In genomic region chr1:204320413-204320812, GRCh38 we compare ENCODE assay signal across 14 cellular contexts. TPM values are rescaled to one million over a fixed set of nuclear protein-coding genes. Genes with fewer than 3 reads are reported as not detected.
DNase-seq lines count a peak whose midpoint lies in the region; ATAC-seq and TF ChIP-seq lines count a peak whose summit lies in the region.
"Had no signal": no experiment of that assay in that cellular context is flagged by ENCODE, and none has a peak within 500 bp of the region (broad histone marks: within the 10 kb centered on the region; RNA-seq: fewer than 3 reads in every experiment).

No MANE protein-coding gene starts in this region.

- H3K9me3 Mint-ChIP-seq in activated T-cell treated with anti-CD3 and anti-CD28 coated beads, Interleukin-2, amount 50 U/mL, for 4 hours = no peaks in the 10 kb centered on the region
- H3K9me3 Mint-ChIP-seq in activated T-cell treated with anti-CD3 and anti-CD28 coated beads, Interleukin-2, amount 50 U/mL, for 24 hours = no peaks in the 10 kb centered on the region
- no peaks in the 10 kb centered on the region for H3K9me3 Mint-ChIP-seq in stimulated activated naive CD8-positive, alpha-beta T cell treated with anti-CD3 and anti-CD28 coated beads, Interleukin-15, Interleukin-2, amounts not matched to agents 100 ng/mL and 50 ng/mL, for 24 hours
- H3K9me3 Mint-ChIP-seq: natural killer cell, WTC11 had no signal

- no peaks in the 10 kb centered on the region for H3K36me3 ChIP-seq in RWPE2 (ENCODE audit: low read depth)
- H3K36me3 ChIP-seq in prostate gland = no peaks in the 10 kb centered on the region
- H3K36me3 ChIP-seq: uterus had no signal

- H3K4me1 ChIP-seq in RWPE2 (ENCODE audit: insufficient read depth, poor library complexity, severe bottlenecking) = peaks cover 35% of the 10 kb centered on the region
- no peaks in the 10 kb centered on the region for H3K4me1 ChIP-seq in prostate gland (replicated peaks)
- H3K4me1 ChIP-seq: uterus had no signal

- H3K9me3 ChIP-seq in RWPE2 (ENCODE audit: severe bottlenecking) (no peaks in the 10 kb centered on the region), prostate gland (no peaks in the 10 kb centered on the region)
- H3K9me3 ChIP-seq: BE2C, uterus had no signal

- intact Hi-C loops in prostate gland (cut with DNase I) = no loop called here

- H3K4me3 Mint-ChIP-seq in activated T-cell treated with anti-CD3 and anti-CD28 coated beads, Interleukin-2, amount 50 U/mL, for 4 hours = no peak overlapping the region
- no peak overlapping the region for H3K4me3 Mint-ChIP-seq in activated T-cell treated with anti-CD3 and anti-CD28 coated beads, Interleukin-2, amount 50 U/mL, for 24 hours
- no peak overlapping the region for H3K4me3 Mint-ChIP-seq in stimulated activated naive CD8-positive, alpha-beta T cell treated with anti-CD3 and anti-CD28 coated beads, Interleukin-15, Interleukin-2, amounts not matched to agents 100 ng/mL and 50 ng/mL, for 24 hours
- H3K4me3 Mint-ChIP-seq: natural killer cell, WTC11 had no signal

- peaks cover 3% of the 10 kb centered on the region for H3K4me1 Mint-ChIP-seq in activated T-cell treated with anti-CD3 and anti-CD28 coated beads, Interleukin-2, amount 50 U/mL, for 4 hours (ENCODE audit: low read depth)
- H3K4me1 Mint-ChIP-seq in activated T-cell treated with anti-CD3 and anti-CD28 coated beads, Interleukin-2, amount 50 U/mL, for 24 hours (ENCODE audit: low read depth) = peaks cover 32% of the 10 kb centered on the region
- H3K4me1 Mint-ChIP-seq in stimulated activated naive CD8-positive, alpha-beta T cell treated with anti-CD3 and anti-CD28 coated beads, Interleukin-15, Interleukin-2, amounts not matched to agents 100 ng/mL and 50 ng/mL, for 24 hours (ENCODE audit: low read depth) = peaks cover 34% of the 10 kb centered on the region
- H3K4me1 Mint-ChIP-seq: natural killer cell had no signal

- H3K27ac ChIP-seq in RWPE2 (ENCODE audit: poor library complexity, severe bottlenecking) (peak overlapping the region; percentile 56), prostate gland (no peak overlapping the region)
- H3K27ac ChIP-seq: uterus had no signal

- H3K4me3 ChIP-seq in RWPE2 (ENCODE audit: severe bottlenecking) = no peak overlapping the region
- H3K4me3 ChIP-seq in prostate gland = no peak overlapping the region
- H3K4me3 ChIP-seq: uterus had no signal

- no peak for TF ChIP-seq POLR2A in prostate gland (IDR thresholded peaks at IDR 0.05)

- peak; percentile 35 to 39 for ATAC-seq in activated T-cell treated with anti-CD3 and anti-CD28 coated beads, Interleukin-2, amount 50 U/mL, for 4 hours
- ATAC-seq in RWPE2 (ENCODE audit: low read depth) (peak; percentile 43; the same call in 2 of the 3 replicates), HG03460 (IDR thresholded peaks at IDR 0.05; ENCODE audit: unreplicated experiment) (no peak)
- ATAC-seq: natural killer cell, WTC11 had no signal

- TF ChIP-seq CTCF in RWPE2 (IDR thresholded peaks at IDR 0.05; ENCODE audit: poor library complexity, severe bottlenecking) (no peak), prostate gland (IDR thresholded peaks at IDR 0.05) (no peak)

- no peak for DNase-seq in activated T-cell treated with anti-CD3 and anti-CD28 coated beads, Interleukin-2, amount 50 U/mL, for 4 hours
- no peak for DNase-seq in activated T-cell treated with anti-CD3 and anti-CD28 coated beads, Interleukin-2, amount 50 U/mL, for 24 hours
- DNase-seq in RWPE2 (ENCODE audit: low spot score) = no peak
- DNase-seq in fibroblast of peridontal ligament (ENCODE audit: extremely low read depth) = peak; percentile 78
- DNase-seq in cerebellar nuclear complex (lab: John Stamatoyannopoulos, UW) = no peak
- DNase-seq in prostate gland (ENCODE audit: low spot score) = no peak
- DNase-seq: BE2C, hypothalamus, natural killer cell, NCI-H1417, uterus had no signal

- no peaks in the 10 kb centered on the region for H3K27me3 Mint-ChIP-seq in activated T-cell treated with anti-CD3 and anti-CD28 coated beads, Interleukin-2, amount 50 U/mL, for 4 hours (ENCODE audit: low read depth)
- H3K27me3 Mint-ChIP-seq in activated T-cell treated with anti-CD3 and anti-CD28 coated beads, Interleukin-2, amount 50 U/mL, for 24 hours = peaks cover 10% of the 10 kb centered on the region
- H3K27me3 Mint-ChIP-seq in stimulated activated naive CD8-positive, alpha-beta T cell treated with anti-CD3 and anti-CD28 coated beads, Interleukin-15, Interleukin-2, amounts not matched to agents 100 ng/mL and 50 ng/mL, for 24 hours = no peaks in the 10 kb centered on the region

- H3K36me3 Mint-ChIP-seq in activated T-cell treated with anti-CD3 and anti-CD28 coated beads, Interleukin-2, amount 50 U/mL, for 4 hours (ENCODE audit: insufficient read depth) = no peaks in the 10 kb centered on the region
- no peaks in the 10 kb centered on the region for H3K36me3 Mint-ChIP-seq in activated T-cell treated with anti-CD3 and anti-CD28 coated beads, Interleukin-2, amount 50 U/mL, for 24 hours (ENCODE audit: low read depth)
- no peaks in the 10 kb centered on the region for H3K36me3 Mint-ChIP-seq in stimulated activated naive CD8-positive, alpha-beta T cell treated with anti-CD3 and anti-CD28 coated beads, Interleukin-15, Interleukin-2, amounts not matched to agents 100 ng/mL and 50 ng/mL, for 24 hours (ENCODE audit: low read depth)
- H3K36me3 Mint-ChIP-seq: natural killer cell, WTC11 had no signal

- H3K27me3 ChIP-seq in RWPE2 (ENCODE audit: insufficient read depth, poor library complexity, severe bottlenecking) = no peaks in the 10 kb centered on the region
- H3K27me3 ChIP-seq in prostate gland (replicated peaks; ENCODE audit: insufficient read depth) = no peaks in the 10 kb centered on the region
- H3K27me3 ChIP-seq: BE2C, uterus had no signal

- 76% methylated on average over 5 of the region's 5 CpGs for WGBS in prostate gland

- H3K27ac Mint-ChIP-seq in activated T-cell treated with anti-CD3 and anti-CD28 coated beads, Interleukin-2, amount 50 U/mL, for 24 hours = no peak overlapping the region
- peak overlapping the region; percentile 34 for H3K27ac Mint-ChIP-seq in stimulated activated naive CD8-positive, alpha-beta T cell treated with anti-CD3 and anti-CD28 coated beads, Interleukin-15, Interleukin-2, amounts not matched to agents 100 ng/mL and 50 ng/mL, for 24 hours
- H3K27ac Mint-ChIP-seq: natural killer cell, WTC11 had no signal

RNA-seq across cellular contexts. Expression of gene PLEKHA6, which starts 39.3 kb away (rescaled TPM):
- total RNA-seq in activated T-cell treated with anti-CD3 and anti-CD28 coated beads, Interleukin-2, amount 50 U/mL, for 4 hours = under 1 TPM; 0.19 to 0.61 (median 0.29) TPM
- total RNA-seq in prostate gland = 10 to 100 TPM; 24.5 to 49.3 TPM

Comparison
In these comparisons a context has a peak if more than half of its experiments do, and no peak if none do; other contexts are left out.
1. RNA of gene PLEKHA6, which starts 39.3 kb away (total RNA-seq): 24.5 to 49.3 TPM in prostate gland; 0.19 to 0.61 TPM in activated T-cell treated with anti-CD3 and anti-CD28 coated beads, Interleukin-2, amount 50 U/mL, for 4 hours; every median in the first group is over 10 times any median in the second.